ENCODE assay signal across 8 cellular contexts in genomic region chr15:29411299-29411698, GRCh38.
"Had no signal": no experiment of that assay in that cellular context is flagged by ENCODE, and none has a peak within 500 bp of the region (broad histone marks: within the 10 kb centered on the region; RNA-seq: fewer than 3 reads in every experiment).

No MANE protein-coding gene starts in this region.

- H3K4me3 ChIP-seq: GM23338 had no signal

- FAIRE-seq: H1, H54, HTR-8/SVneo had no signal

- H3K9ac ChIP-seq: KMS-11 had no signal

- H3K4me2 ChIP-seq: KMS-11 had no signal

- H3K27ac ChIP-seq: KMS-11 had no signal

- DNase-seq: H9, HCEC 1CT, KBM-7 had no signal
